In the genomic region with DNA sequence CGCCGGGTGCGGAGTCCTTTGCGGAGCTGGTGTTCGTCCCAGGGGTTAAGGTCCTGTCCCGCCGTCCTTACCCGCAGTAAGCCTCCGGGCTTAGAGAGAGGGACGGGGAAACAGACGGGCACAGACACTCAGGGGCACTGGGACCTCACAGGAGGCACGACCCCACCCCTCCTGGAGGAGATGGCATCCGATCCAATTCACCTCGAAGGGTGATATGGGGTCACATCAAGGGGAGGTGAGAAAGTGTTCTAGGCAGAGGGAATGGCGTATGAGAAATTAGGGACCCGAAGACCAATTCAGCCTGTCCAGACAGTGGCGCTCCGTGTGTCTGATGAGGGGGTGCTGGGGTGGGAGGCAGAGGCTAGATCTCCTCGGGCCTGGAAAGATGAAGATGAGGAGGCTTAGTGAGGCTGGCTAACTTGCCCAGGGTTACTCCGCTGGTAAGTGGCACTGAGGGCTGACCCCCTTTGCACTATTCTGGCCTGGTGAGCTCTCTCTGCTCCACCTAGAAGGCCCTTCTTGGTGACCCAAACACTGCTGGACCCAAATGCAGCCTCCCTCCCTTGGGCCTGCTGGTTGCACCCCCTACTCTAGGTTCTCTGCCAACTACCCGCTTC, we compare ENCODE assay signal across 6 cellular contexts. TPM values are rescaled to one million over a fixed set of nuclear protein-coding genes. Genes with fewer than 3 reads are reported as not detected.
DNase-seq lines count a peak whose midpoint lies in the region; TF ChIP-seq lines count a peak whose summit lies in the region.

No MANE protein-coding gene starts in this region.

- H3K4me1 ChIP-seq in adrenal gland (replicated peaks in 1 of 2): peaks cover 8 to 17% of the 10 kb centered on the region in 2 donors
- peaks cover 15% of the 10 kb centered on the region for H3K4me1 ChIP-seq in muscle layer of colon (ENCODE audit: insufficient read depth, low read length)

- TF ChIP-seq POLR2A in adrenal gland (IDR thresholded peaks at IDR 0.05): no peak

- peak in 2 of 7 donors; percentile 26 to 65 for DNase-seq in adrenal gland
- DNase-seq in GM13976 (ENCODE audit: low spot score): no peak
- no peak for DNase-seq in activated CD8-positive, alpha-beta memory T cell treated with anti-CD3 and anti-CD28 coated beads for 24 hours
- DNase-seq in NCI-H1930 (lab: John Stamatoyannopoulos, UW): no peak

- H3K9me3 ChIP-seq in adrenal gland (replicated peaks in 1 of 3): no peaks in the 10 kb centered on the region
- H3K9me3 ChIP-seq in muscle layer of colon (ENCODE audit: low read length): no peaks in the 10 kb centered on the region

- H3K27ac ChIP-seq in adrenal gland (peak overlapping the region; percentile 66 to 93 (median 83)), muscle layer of colon (ENCODE audit: low read depth, low read length) (peak overlapping the region; percentile 99)

- H3K36me3 ChIP-seq in adrenal gland (replicated peaks in 1 of 2) (no peaks in the 10 kb centered on the region), muscle layer of colon (ENCODE audit: insufficient read depth, low read length) (no peaks in the 10 kb centered on the region)

- TF ChIP-seq CTCF in GM12873 (IDR thresholded peaks at IDR 0.05; ENCODE audit: insufficient read depth, low read depth, low read length, missing control alignments) (peak; percentile 1), adrenal gland (IDR thresholded peaks at IDR 0.05) (peak in 1 of 6 experiments; percentile 24), GM13976 (IDR thresholded peaks at IDR 0.05; ENCODE audit: borderline replicate concordance, control extremely low read depth, extremely low read depth, insufficient read depth, missing control alignments) (no peak)

- intact Hi-C loops in adrenal gland (cut with DNase I): no loop called here

- H3K27me3 ChIP-seq in adrenal gland (no peaks in the 10 kb centered on the region), muscle layer of colon (ENCODE audit: control insufficient read depth in 1 of 2, insufficient read depth in 2 of 2, low read length in 2 of 2) (no peaks in the 10 kb centered on the region)

- peak overlapping the region; percentile 96 for H3K9ac ChIP-seq in muscle layer of colon (ENCODE audit: low read length)

- in situ Hi-C loops in GM13976 (cut with MboI; ENCODE audit: low sequenced_read_pairs, unreplicated experiment): no loop called here

- peak overlapping the region in 2 of 4 donors; percentile 27 to 56 for H3K4me3 ChIP-seq in adrenal gland
- H3K4me3 ChIP-seq in muscle layer of colon (ENCODE audit: low read depth in 1 of 2, low read length in 2 of 2): peak overlapping the region; percentile 75 to 95

- WGBS in adrenal gland, 4 donors: 15 to 28% (median 20%) methylated on average over 16 to 21 of the region's 21 CpGs

RNA-seq across cellular contexts. Expression of gene BTBD19, which starts 12.1 kb away (rescaled TPM):
- 10 to 100 TPM in 7 of 8 donors, 1 to 10 TPM in 1; 8.6 to 46.3 (median 21.3) TPM for total RNA-seq in adrenal gland
- 10 to 100 TPM in 2 of 3 donors, 1 to 10 TPM in 1; 4.8 to 67.2 (median 26.5) TPM for polyA plus RNA-seq in adrenal gland

RNA-seq across cellular contexts. Expression of gene DYNLT4, which starts 13.3 kb away (rescaled TPM):
- total RNA-seq in adrenal gland: 1 to 10 TPM in 7 of 8 donors, not detected in 1; 1.1 to 9.4 (median 2.6) TPM
- polyA plus RNA-seq in adrenal gland: 10 to 100 TPM in 1 of 3 donors, 1 to 10 TPM in 1, not detected in 1; 3.0 to 10.3 TPM

RNA-seq across cellular contexts. Expression of gene PLK3, which starts 20.3 kb away (rescaled TPM):
- total RNA-seq in adrenal gland: 10 to 100 TPM; 11.2 to 37.5 (median 17.1) TPM
- polyA plus RNA-seq in adrenal gland: 10 to 100 TPM in 2 of 3 donors, 1 to 10 TPM in 1; 4.9 to 51.8 (median 49.4) TPM

RNA-seq across cellular contexts. Expression of gene PTCH2, which starts 22.6 kb away (rescaled TPM):
- 1 to 10 TPM in 5 of 8 donors, under 1 TPM in 3; 0.42 to 3.0 (median 1.8) TPM for total RNA-seq in adrenal gland
- polyA plus RNA-seq in adrenal gland: 1 to 10 TPM in 2 of 3 donors, under 1 TPM in 1; 0.40 to 7.8 (median 6.4) TPM

RNA-seq across cellular contexts. Expression of gene BEST4, which starts 32.5 kb away (rescaled TPM):
- total RNA-seq in adrenal gland: 1 to 10 TPM in 2 of 8 donors, under 1 TPM in 5, not detected in 1; 0.12 to 3.1 (median 0.68) TPM
- 1 to 10 TPM in 2 of 3 donors, under 1 TPM in 1; 0.09 to 6.2 (median 5.3) TPM for polyA plus RNA-seq in adrenal gland
